13 cellular contexts compared by ENCODE assay signal in the genomic region with DNA sequence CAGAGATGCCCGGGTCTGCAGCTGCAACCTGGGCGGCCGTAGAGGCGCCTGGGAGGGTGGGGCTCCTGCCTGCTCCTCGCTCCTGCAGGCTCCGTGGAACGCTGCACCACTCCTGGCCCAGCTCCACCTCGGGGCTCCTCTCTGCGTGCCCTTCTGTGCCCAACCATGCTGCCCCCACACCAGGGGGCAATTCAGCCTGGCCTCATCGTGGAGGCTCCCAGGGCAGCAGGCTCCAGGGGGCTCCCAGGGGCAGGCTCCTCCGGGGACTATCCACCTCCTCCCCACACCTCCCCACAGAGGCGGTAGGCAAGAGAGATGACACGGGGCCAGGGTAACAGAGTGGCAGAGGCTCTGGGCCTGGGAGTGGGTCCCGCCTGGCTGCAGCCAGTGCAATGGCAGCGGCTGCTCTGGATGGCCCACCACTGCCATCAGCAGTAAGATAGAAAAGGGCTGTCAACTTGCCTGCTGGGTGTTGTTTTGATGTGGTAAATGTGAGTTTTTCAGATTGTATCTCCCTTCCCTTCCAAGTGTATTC. TPM values are rescaled to one million over a fixed set of nuclear protein-coding genes. Genes with fewer than 3 reads are reported as not detected.
DNase-seq lines count a peak whose midpoint lies in the region; ATAC-seq and TF ChIP-seq lines count a peak whose summit lies in the region.
"Had no signal": no experiment of that assay in that cellular context is flagged by ENCODE, and none has a peak within 500 bp of the region (broad histone marks: within the 10 kb centered on the region; RNA-seq: fewer than 3 reads in every experiment).

No MANE protein-coding gene starts in this region.

- no peaks in the 10 kb centered on the region for H3K27me3 ChIP-seq in H7 (ENCODE audit: control insufficient read depth, insufficient read depth, low read length)
- H3K27me3 ChIP-seq in parathyroid adenoma (ENCODE audit: control insufficient read depth, insufficient read depth, low read length) = no peaks in the 10 kb centered on the region
- H3K27me3 ChIP-seq: BLaER1 treated with 17β-estradiol and CSF1 and Interleukin-3, amounts not matched to agents 10 nM and 100 nM; testis had no signal

- no peak for TF ChIP-seq CTCF in parathyroid adenoma (IDR thresholded peaks at IDR 0.05)

- peak; percentile 12 to 39 for ATAC-seq in activated naive CD4-positive, alpha-beta T cell treated with anti-CD3 and anti-CD28 coated beads, Interleukin-2, amount 50 U/mL, for 72 hours
- ATAC-seq in HG03571 (IDR thresholded peaks at IDR 0.05; ENCODE audit: unreplicated experiment) (no peak), GM21360 (IDR thresholded peaks at IDR 0.05; ENCODE audit: unreplicated experiment) (no peak)
- ATAC-seq: left colon had no signal

- peak overlapping the region; percentile 93 to 97 for H3K27ac Mint-ChIP-seq in activated naive CD4-positive, alpha-beta T cell treated with anti-CD3 and anti-CD28 coated beads, Interleukin-2, amount 50 U/mL, for 72 hours

- no peaks in the 10 kb centered on the region for H3K79me2 ChIP-seq in parathyroid adenoma

- peak overlapping the region; percentile 50 for H2AFZ ChIP-seq in parathyroid adenoma

- no peak overlapping the region for H3K4me3 ChIP-seq in H7 (ENCODE audit: insufficient read depth, low read depth, low read length)
- no peak overlapping the region for H3K4me3 ChIP-seq in parathyroid adenoma (ENCODE audit: low read depth, low read length)
- H3K4me3 ChIP-seq: BLaER1 treated with 17β-estradiol and CSF1 and Interleukin-3, amounts not matched to agents 10 nM and 100 nM; testis had no signal

- H3K4me1 ChIP-seq in parathyroid adenoma = no peaks in the 10 kb centered on the region

- H3K9me3 Mint-ChIP-seq in activated naive CD4-positive, alpha-beta T cell treated with anti-CD3 and anti-CD28 coated beads, Interleukin-2, amount 50 U/mL, for 72 hours = no peaks in the 10 kb centered on the region

- H3K9me3 ChIP-seq in parathyroid adenoma (ENCODE audit: control insufficient read depth, low read length) = no peaks in the 10 kb centered on the region
- H3K9me3 ChIP-seq: testis had no signal

- H3K36me3 Mint-ChIP-seq in activated naive CD4-positive, alpha-beta T cell treated with anti-CD3 and anti-CD28 coated beads, Interleukin-2, amount 50 U/mL, for 72 hours = peaks cover 5 to 10% of the 10 kb centered on the region in 2 donors

- peak overlapping the region; percentile 7 for H3K27ac ChIP-seq in parathyroid adenoma
- H3K27ac ChIP-seq: BLaER1 treated with 17β-estradiol and CSF1 and Interleukin-3, amounts not matched to agents 10 nM and 100 nM; testis had no signal

- no peak overlapping the region for H3K4me2 ChIP-seq in parathyroid adenoma (ENCODE audit: low read length)

- DNase-seq in H7 (peak; percentile 39), OCI-M2 (lab: John Stamatoyannopoulos, UW; ENCODE audit: unreplicated experiment) (no peak), iPS-NIHi7 (ENCODE audit: extremely low spot score) (no peak)
- DNase-seq in activated CD4-positive, alpha-beta T cell treated with anti-CD3 and anti-CD28 coated beads, Interleukin-2, amount 50 U/mL, for 1 hour = peak; percentile 58
- peak; percentile 49 to 61 for DNase-seq in activated naive CD4-positive, alpha-beta T cell treated with anti-CD3 and anti-CD28 coated beads, Interleukin-2, amount 50 U/mL, for 72 hours (ENCODE audit: low spot score in 2 of 2)
- DNase-seq: GOT3, KBM-7, left colon, testis had no signal

- H3K36me3 ChIP-seq in H7 (replicated peaks; ENCODE audit: control insufficient read depth, insufficient read depth, low read length) (no peaks in the 10 kb centered on the region), parathyroid adenoma (ENCODE audit: control insufficient read depth, insufficient read depth, low read length) (no peaks in the 10 kb centered on the region)

- H3K9ac ChIP-seq in parathyroid adenoma = no peak overlapping the region
- H3K9ac ChIP-seq: BLaER1 treated with 17β-estradiol and CSF1 and Interleukin-3, amounts not matched to agents 10 nM and 100 nM had no signal

RNA-seq across cellular contexts. Expression of gene LRRC8C, which starts 22.4 kb away (rescaled TPM):
- 1.2 and 1.3 TPM in 2 replicates for total RNA-seq in H7 (2014; rRNA removed; shearing (Covaris generic))
- 10 to 100 TPM; 27.0 to 31.7 TPM for total RNA-seq in activated naive CD4-positive, alpha-beta T cell treated with anti-CD3 and anti-CD28 coated beads, Interleukin-2, amount 50 U/mL, for 72 hours

Comparison
In these comparisons a context has a peak if more than half of its experiments do, and no peak if none do; other contexts are left out.
1. DNase-seq: peak in H7 (single experiment), activated CD4-positive, alpha-beta T cell treated with anti-CD3 and anti-CD28 coated beads, Interleukin-2, amount 50 U/mL, for 1 hour (single experiment) and activated naive CD4-positive, alpha-beta T cell treated with anti-CD3 and anti-CD28 coated beads, Interleukin-2, amount 50 U/mL, for 72 hours (2 of 2); none in OCI-M2 (single experiment) and iPS-NIHi7 (single experiment).
2. ATAC-seq: peak in activated naive CD4-positive, alpha-beta T cell treated with anti-CD3 and anti-CD28 coated beads, Interleukin-2, amount 50 U/mL, for 72 hours (2 of 2); none in HG03571 (single experiment) and GM21360 (single experiment).
3. RNA of gene LRRC8C, which starts 22.4 kb away (total RNA-seq): 27.0 to 31.7 TPM in activated naive CD4-positive, alpha-beta T cell treated with anti-CD3 and anti-CD28 coated beads, Interleukin-2, amount 50 U/mL, for 72 hours; 1.2 to 1.3 TPM in H7; every median in the first group is over 10 times any median in the second.